19 cellular contexts compared by ENCODE assay signal in genomic region chr9:128213746-128214497, GRCh38. TPM values are rescaled to one million over a fixed set of nuclear protein-coding genes. Genes with fewer than 3 reads are reported as not detected.
DNase-seq lines count a peak whose midpoint lies in the region; ATAC-seq, FAIRE-seq and TF ChIP-seq lines count a peak whose summit lies in the region.
"Had no signal": no experiment of that assay in that cellular context is flagged by ENCODE, and none has a peak within 500 bp of the region (broad histone marks: within the 10 kb centered on the region; RNA-seq: fewer than 3 reads in every experiment).

No MANE protein-coding gene starts in this region.

- FAIRE-seq in A549 (lab: Jason Lieb, UNC), result no peak
- FAIRE-seq: GM12892, H54 had no signal

- no peaks in the 10 kb centered on the region for H3K9me3 Mint-ChIP-seq in endodermal cell

- peak overlapping the region; percentile 66 for H3K4me2 ChIP-seq in A549
- no peak overlapping the region for H3K4me2 ChIP-seq in osteoblast (ENCODE audit: insufficient read depth, low read length)
- H3K4me2 ChIP-seq: KMS-11 had no signal

- no peak overlapping the region for H3K9ac ChIP-seq in endodermal cell (ENCODE audit: extremely low read depth, low read length, poor library complexity, severe bottlenecking)
- H3K9ac ChIP-seq: KMS-11 had no signal

- H2AFZ ChIP-seq in osteoblast (ENCODE audit: low read length), result no peak overlapping the region

- H3K36me3 ChIP-seq in endodermal cell (ENCODE audit: control insufficient read depth, insufficient read depth, low read length), result peaks cover under 1% of the 10 kb centered on the region
- no peaks in the 10 kb centered on the region for H3K36me3 ChIP-seq in osteoblast (ENCODE audit: insufficient read depth, low read length)
- no peaks in the 10 kb centered on the region for H3K36me3 ChIP-seq in effector memory CD4-positive, alpha-beta T cell (ENCODE audit: control insufficient read depth, insufficient read depth, low read length)

- WGBS in A549 (ENCODE audit: missing lambda C conversion rate), result 92% methylated on average over 12 of the region's 12 CpGs
- 92 to 97% methylated on average over 10 to 12 of the region's 12 CpGs for WGBS in endodermal cell (ENCODE audit: insufficient coverage in 1 of 2, insufficient read length in 1 of 2), 2 experiments

- peaks cover 2% of the 10 kb centered on the region for H3K27me3 Mint-ChIP-seq in endodermal cell (ENCODE audit: insufficient read depth)

- peak overlapping the region; percentile 52 for H3K27ac Mint-ChIP-seq in endodermal cell

- no peaks in the 10 kb centered on the region for H3K27me3 ChIP-seq in endodermal cell (ENCODE audit: control insufficient read depth, insufficient read depth, low read length, poor library complexity, severe bottlenecking)
- H3K27me3 ChIP-seq in osteoblast (ENCODE audit: insufficient read depth, low read length), result peaks cover 3% of the 10 kb centered on the region
- H3K27me3 ChIP-seq in effector memory CD4-positive, alpha-beta T cell (replicated peaks; ENCODE audit: control insufficient read depth, insufficient read depth, low read length, poor library complexity, severe bottlenecking), result no peaks in the 10 kb centered on the region

- CTCF ChIA-PET in A549 (lab: Yijun Ruan, JAX) (interaction anchor here (0.8 to 10.3 kb wide), 6 partner anchors 8 to 179 kb away, joined by 3 to 82 read pairs (median 5); partner anchors contain the start of genes CIZ1 and DNM1), RWPE1 (lab: Yijun Ruan, JAX) (interaction anchor here (0.6 to 1.2 kb wide), 4 partner anchors 9 to 34 kb away, joined by 3 to 5 read pairs (median 4); no protein-coding TSS in a partner anchor), HEK293T (lab: Yijun Ruan, JAX) (interaction anchor here (0.6 kb wide), 1 partner anchor 10 kb away, joined by 3 read pairs; no protein-coding TSS in a partner anchor)

- H3K79me2 ChIP-seq in osteoblast (ENCODE audit: insufficient read depth, low read length), result no peaks in the 10 kb centered on the region

- peaks cover 98% of the 10 kb centered on the region for H3K4me1 ChIP-seq in A549
- peaks cover 4% of the 10 kb centered on the region for H3K4me1 ChIP-seq in endodermal cell (ENCODE audit: control insufficient read depth, insufficient read depth, low read length)
- peaks cover 10% of the 10 kb centered on the region for H3K4me1 ChIP-seq in osteoblast (ENCODE audit: insufficient read depth, low read length)
- H3K4me1 ChIP-seq in effector memory CD4-positive, alpha-beta T cell (ENCODE audit: control insufficient read depth, insufficient read depth, low read length, poor library complexity, severe bottlenecking), result peaks cover 11% of the 10 kb centered on the region

- POLR2A ChIA-PET in A549 (lab: Yijun Ruan, JAX), result interaction anchor here (1.2 kb wide), 1 partner anchor 21 kb away, joined by 3 read pairs; no protein-coding TSS in a partner anchor
- POLR2A ChIA-PET in RWPE1 (lab: Yijun Ruan, JAX; ENCODE audit: low non-redundant PET), result no interaction called here
- POLR2A ChIA-PET in HEK293T (lab: Yijun Ruan, JAX), result interaction anchor here (0.7 kb wide), 2 partner anchors 9 to 157 kb away, joined by 3 read pairs; partner anchors contain the start of gene URM1

- H3K4me3 ChIP-seq in A549 (no peak overlapping the region), endodermal cell (ENCODE audit: low read length) (no peak overlapping the region), osteoblast (ENCODE audit: insufficient read depth, low read length) (no peak overlapping the region)
- no peak overlapping the region for H3K4me3 ChIP-seq in effector memory CD4-positive, alpha-beta T cell (ENCODE audit: insufficient read depth, low read depth, low read length, poor library complexity, severe bottlenecking)

- ATAC-seq in A549 (no peak), GM18519 (IDR thresholded peaks at IDR 0.05; ENCODE audit: low FRiP score, unreplicated experiment) (no peak)

- TF ChIP-seq RAD21 in A549 (conservative IDR thresholded peaks at IDR 0.05 in 1 of 2, IDR thresholded peaks at IDR 0.05 in 1 of 2), result no peak

- TF ChIP-seq POLR2A in A549 (IDR thresholded peaks at IDR 0.05; ENCODE audit: low read length), result no peak

- peaks cover 6% of the 10 kb centered on the region for H3K4me1 Mint-ChIP-seq in endodermal cell

- H3K36me3 Mint-ChIP-seq in endodermal cell (ENCODE audit: low read depth), result peaks cover 3% of the 10 kb centered on the region

- no peak overlapping the region for H3K4me3 Mint-ChIP-seq in endodermal cell

- TF ChIP-seq CTCF in A549 (IDR thresholded peaks at IDR 0.05) (no peak), RWPE1 (conservative IDR thresholded peaks at IDR 0.05; ENCODE audit: low read depth) (no peak), endodermal cell (conservative IDR thresholded peaks at IDR 0.05) (no peak), osteoblast (IDR thresholded peaks at IDR 0.05; ENCODE audit: extremely low read depth, low read depth, low read length) (no peak)

- H4K20me1 ChIP-seq in osteoblast (ENCODE audit: insufficient read depth, low read length), result peaks cover 3% of the 10 kb centered on the region

- peak overlapping the region; percentile 95 to 99 for H3K27ac ChIP-seq in A549
- peak overlapping the region; percentile 64 for H3K27ac ChIP-seq in RWPE1
- no peak overlapping the region for H3K27ac ChIP-seq in endodermal cell (ENCODE audit: low read depth, low read length)
- H3K27ac ChIP-seq in osteoblast (ENCODE audit: low read depth, low read length), result no peak overlapping the region
- no peak overlapping the region for H3K27ac ChIP-seq in effector memory CD4-positive, alpha-beta T cell (ENCODE audit: insufficient read depth, low read length, poor library complexity, severe bottlenecking)
- H3K27ac ChIP-seq: KMS-11 had no signal

- H3K9me3 ChIP-seq in A549, result no peaks in the 10 kb centered on the region
- no peaks in the 10 kb centered on the region for H3K9me3 ChIP-seq in endodermal cell (ENCODE audit: control insufficient read depth, low read length)
- H3K9me3 ChIP-seq in osteoblast (ENCODE audit: low read depth, low read length), result no peaks in the 10 kb centered on the region
- H3K9me3 ChIP-seq in effector memory CD4-positive, alpha-beta T cell (ENCODE audit: control insufficient read depth, low read length), result no peaks in the 10 kb centered on the region

- DNase-seq in A549 (ENCODE audit: low read depth in 1 of 2, low spot score in 1 of 2) (no peak), RWPE1 (ENCODE audit: low spot score) (no peak), endodermal cell (no peak), osteoblast (ENCODE audit: insufficient read length, low spot score, missing footprints) (peak; percentile 62), mesenteric fat pad (ENCODE audit: low spot score) (no peak), HEK293T (ENCODE audit: extremely low spot score) (no peak)
- DNase-seq in effector memory CD4-positive, alpha-beta T cell, result no peak
- DNase-seq: 8988T, NCI-H1048, NCI-H1436 treated with DMSO at 0.1 percent for 48 hours, NCI-H2029 treated with DMSO at 0.1 percent for 48 hours, NCI-H510A, NCI-H774, RPMI8226, SW 1271 had no signal

- no peak for TF ChIP-seq EP300 in A549 (IDR thresholded peaks at IDR 0.05)

TF ChIP-seq in A549, 52 proteins besides CTCF, POLR2A, EP300 and RAD21 (continues in another document):
- TF ChIP-seq CBX8 (IDR thresholded peaks at IDR 0.05) (no peak), PHF8 (IDR thresholded peaks at IDR 0.05; ENCODE audit: borderline replicate concordance, low read depth) (no peak), HOXB5 (CRISPR knock-in tag; IDR thresholded peaks at IDR 0.05) (no peak), EHMT2 (IDR thresholded peaks at IDR 0.05; ENCODE audit: low read depth) (no peak)

TF ChIP-seq in HEK293T, 16 proteins besides CTCF, POLR2A, EP300 and RAD21:
- TF ChIP-seq BHLHE40 (IDR thresholded peaks at IDR 0.05; ENCODE audit: borderline replicate concordance), result no peak
- no peak for TF ChIP-seq NFRKB (IDR thresholded peaks at IDR 0.05)
- no peak for TF ChIP-seq CTBP1 (IDR thresholded peaks at IDR 0.05; ENCODE audit: borderline replicate concordance)
- TF ChIP-seq LEF1 (IDR thresholded peaks at IDR 0.05; ENCODE audit: borderline replicate concordance), result no peak
- TF ChIP-seq FOXM1 (IDR thresholded peaks at IDR 0.05; ENCODE audit: borderline replicate concordance), result no peak

RNA-seq across cellular contexts. Expression of gene DNM1, which starts 10.7 kb away (rescaled TPM):
- polyA plus RNA-seq in A549 (2011; rRNA removed), result 60.2 and 70.7 TPM in 2 replicates
- polyA plus RNA-seq in A549 (2012; cell fraction: cytosol; rRNA removed), result 65.9 and 77.9 TPM in 2 replicates
- 394 and 431 TPM in 2 replicates for polyA plus RNA-seq in A549 (2012; cell fraction: nucleus; rRNA removed)
- 99.8 to 139 TPM (median 136 TPM) in 3 replicates for polyA plus RNA-seq in A549 (2017; fragmentation: RNase III; extraction: RNeasy Plus Mini Kit Qiagen cat#74134 plus additional on column Dnase treatment)
- 198 and 226 TPM in 2 replicates for polyA minus RNA-seq in A549 (2011; rRNA and poly(A)+ RNA removed)
- 100 to 1,000 TPM in 1 of 2 donors, 10 to 100 TPM in 1; 55.8 to 147 TPM for total RNA-seq in endodermal cell
- 78.9 TPM for polyA plus RNA-seq in endodermal cell (2013, experiment 1 of 2)
- 83.8 TPM for polyA plus RNA-seq in endodermal cell (2013, experiment 2 of 2)
- 3.6 and 6.5 TPM in 2 replicates for total RNA-seq in osteoblast
- 24.1 TPM for total RNA-seq in mesenteric fat pad

RNA-seq across cellular contexts. Expression of gene CIZ1, which starts 22.6 kb away (rescaled TPM):
- polyA plus RNA-seq in A549 (2011; rRNA removed) (39.2 and 50.3 TPM in 2 replicates), A549 (2017; fragmentation: RNase III; extraction: RNeasy Plus Mini Kit Qiagen cat#74134 plus additional on column Dnase treatment) (83.0 to 93.6 TPM (median 92.5 TPM) in 3 replicates)
- polyA plus RNA-seq in A549 (2012; cell fraction: cytosol; rRNA removed), result 40.3 and 49.3 TPM in 2 replicates
- 87.4 and 112 TPM in 2 replicates for polyA plus RNA-seq in A549 (2012; cell fraction: nucleus; rRNA removed)
- 47.2 and 76.6 TPM in 2 replicates for polyA minus RNA-seq in A549 (2011; rRNA and poly(A)+ RNA removed)
- total RNA-seq in endodermal cell (100 to 1,000 TPM; 115 to 117 TPM), osteoblast (33.7 and 40.1 TPM in 2 replicates), mesenteric fat pad (100.0 TPM)
- polyA plus RNA-seq in endodermal cell (2013, experiment 1 of 2), result 123 TPM
- polyA plus RNA-seq in endodermal cell (2013, experiment 2 of 2), result 111 TPM

RNA-seq across cellular contexts. Expression of gene BBLN, which starts 53.9 kb away (rescaled TPM):
- polyA plus RNA-seq in A549 (2011; rRNA removed) (23.0 and 23.8 TPM in 2 replicates), A549 (2017; fragmentation: RNase III; extraction: RNeasy Plus Mini Kit Qiagen cat#74134 plus additional on column Dnase treatment) (23.3 to 28.1 TPM (median 26.0 TPM) in 3 replicates)
- polyA plus RNA-seq in A549 (2012; cell fraction: cytosol; rRNA removed), result 39.6 and 58.1 TPM in 2 replicates
- polyA plus RNA-seq in A549 (2012; cell fraction: nucleus; rRNA removed), result 36.5 and 39.0 TPM in 2 replicates
- 8.4 and 8.9 TPM in 2 replicates for polyA minus RNA-seq in A549 (2011; rRNA and poly(A)+ RNA removed)
- total RNA-seq in endodermal cell (10 to 100 TPM; 65.7 to 82.1 TPM), osteoblast (24.5 and 33.3 TPM in 2 replicates), mesenteric fat pad (63.7 TPM)
- 105 TPM for polyA plus RNA-seq in endodermal cell (2013, experiment 1 of 2)
- 99.0 TPM for polyA plus RNA-seq in endodermal cell (2013, experiment 2 of 2)

Comparison
In these comparisons a context has a peak if more than half of its experiments do, and no peak if none do; other contexts are left out.
1. H3K27ac ChIP-seq: peak in A549 (2 of 2) and RWPE1 (single experiment); none in endodermal cell (single experiment), osteoblast (single experiment) and effector memory CD4-positive, alpha-beta T cell (single experiment).